In genomic region chr15:64092864-64093626, GRCh38 we compare ENCODE assay signal across 1 cellular context.
TF ChIP-seq lines count a peak whose summit lies in the region.

No MANE protein-coding gene starts in this region.

TF ChIP-seq in HepG2, 621 proteins besides CTCF, POLR2A, EP300 and RAD21 (continued from another document and continues in another):
- TF ChIP-seq PHF5A (CRISPR knock-in tag; IDR thresholded peaks at IDR 0.05; ENCODE audit: low read depth, unreplicated experiment): no peak
- TF ChIP-seq, protein P1, sequence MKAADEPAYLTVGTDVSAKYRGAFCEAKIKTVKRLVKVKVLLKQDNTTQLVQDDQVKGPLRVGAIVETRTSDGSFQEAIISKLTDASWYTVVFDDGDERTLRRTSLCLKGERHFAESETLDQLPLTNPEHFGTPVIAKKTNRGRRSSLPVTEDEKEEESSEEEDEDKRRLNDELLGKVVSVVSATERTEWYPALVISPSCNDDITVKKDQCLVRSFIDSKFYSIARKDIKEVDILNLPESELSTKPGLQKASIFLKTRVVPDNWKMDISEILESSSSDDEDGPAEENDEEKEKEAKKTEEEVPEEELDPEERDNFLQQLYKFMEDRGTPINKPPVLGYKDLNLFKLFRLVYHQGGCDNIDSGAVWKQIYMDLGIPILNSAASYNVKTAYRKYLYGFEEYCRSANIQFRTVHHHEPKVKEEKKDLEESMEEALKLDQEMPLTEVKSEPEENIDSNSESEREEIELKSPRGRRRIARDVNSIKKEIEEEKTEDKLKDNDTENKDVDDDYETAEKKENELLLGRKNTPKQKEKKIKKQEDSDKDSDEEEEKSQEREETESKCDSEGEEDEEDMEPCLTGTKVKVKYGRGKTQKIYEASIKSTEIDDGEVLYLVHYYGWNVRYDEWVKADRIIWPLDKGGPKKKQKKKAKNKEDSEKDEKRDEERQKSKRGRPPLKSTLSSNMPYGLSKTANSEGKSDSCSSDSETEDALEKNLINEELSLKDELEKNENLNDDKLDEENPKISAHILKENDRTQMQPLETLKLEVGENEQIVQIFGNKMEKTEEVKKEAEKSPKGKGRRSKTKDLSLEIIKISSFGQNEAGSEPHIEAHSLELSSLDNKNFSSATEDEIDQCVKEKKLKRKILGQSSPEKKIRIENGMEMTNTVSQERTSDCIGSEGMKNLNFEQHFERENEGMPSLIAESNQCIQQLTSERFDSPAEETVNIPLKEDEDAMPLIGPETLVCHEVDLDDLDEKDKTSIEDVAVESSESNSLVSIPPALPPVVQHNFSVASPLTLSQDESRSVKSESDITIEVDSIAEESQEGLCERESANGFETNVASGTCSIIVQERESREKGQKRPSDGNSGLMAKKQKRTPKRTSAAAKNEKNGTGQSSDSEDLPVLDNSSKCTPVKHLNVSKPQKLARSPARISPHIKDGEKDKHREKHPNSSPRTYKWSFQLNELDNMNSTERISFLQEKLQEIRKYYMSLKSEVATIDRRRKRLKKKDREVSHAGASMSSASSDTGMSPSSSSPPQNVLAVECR (CRISPR knock-in tag; IDR thresholded peaks at IDR 0.05; ENCODE audit: borderline replicate concordance): peak; percentile 49; the same call in 1 of the 2 replicates
- TF ChIP-seq EZH2 (conservative IDR thresholded peaks at IDR 0.05; ENCODE audit: low read depth, low read length): no peak
- no peak for TF ChIP-seq ZNF703 (CRISPR knock-in tag; IDR thresholded peaks at IDR 0.05; ENCODE audit: borderline replicate concordance)
- TF ChIP-seq TIGD3 (CRISPR knock-in tag; IDR thresholded peaks at IDR 0.05; ENCODE audit: borderline replicate concordance): no peak
- TF ChIP-seq ZSCAN31 (CRISPR knock-in tag; IDR thresholded peaks at IDR 0.05; ENCODE audit: low read depth): no peak; the same call in 1 of the 2 replicates
- TF ChIP-seq TCF7L2 (IDR thresholded peaks at IDR 0.05; ENCODE audit: low read depth, low read length): no peak
- no peak for TF ChIP-seq NKX3-1 (CRISPR knock-in tag; IDR thresholded peaks at IDR 0.05)
- TF ChIP-seq ZNF207 (IDR thresholded peaks at IDR 0.05; ENCODE audit: borderline replicate concordance): no peak
- TF ChIP-seq, protein P2, sequence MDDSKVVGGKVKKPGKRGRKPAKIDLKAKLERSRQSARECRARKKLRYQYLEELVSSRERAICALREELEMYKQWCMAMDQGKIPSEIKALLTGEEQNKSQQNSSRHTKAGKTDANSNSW (CRISPR knock-in tag; IDR thresholded peaks at IDR 0.05; ENCODE audit: borderline replicate concordance): no peak
- no peak for TF ChIP-seq SRSF4 (IDR thresholded peaks at IDR 0.05; ENCODE audit: low read depth, low read length, poor library complexity, severe bottlenecking)
- TF ChIP-seq ZNF713 (CRISPR knock-in tag; IDR thresholded peaks at IDR 0.05): no peak
- TF ChIP-seq ZMAT3 (CRISPR knock-in tag; conservative IDR thresholded peaks at IDR 0.05): no peak
- no peak for TF ChIP-seq POLR2AphosphoS5 (IDR thresholded peaks at IDR 0.05; ENCODE audit: low read depth, low read length)
- TF ChIP-seq ZNF275 (CRISPR knock-in tag; IDR thresholded peaks at IDR 0.05; ENCODE audit: borderline replicate concordance): no peak
- no peak for TF ChIP-seq RXRA (CRISPR knock-in tag; IDR thresholded peaks at IDR 0.05)
- no peak for TF ChIP-seq ZUFSP (CRISPR knock-in tag; IDR thresholded peaks at IDR 0.05; ENCODE audit: borderline replicate concordance)
- TF ChIP-seq ZNF33A (CRISPR knock-in tag; IDR thresholded peaks at IDR 0.05; ENCODE audit: borderline replicate concordance): no peak
- TF ChIP-seq, protein P3, sequence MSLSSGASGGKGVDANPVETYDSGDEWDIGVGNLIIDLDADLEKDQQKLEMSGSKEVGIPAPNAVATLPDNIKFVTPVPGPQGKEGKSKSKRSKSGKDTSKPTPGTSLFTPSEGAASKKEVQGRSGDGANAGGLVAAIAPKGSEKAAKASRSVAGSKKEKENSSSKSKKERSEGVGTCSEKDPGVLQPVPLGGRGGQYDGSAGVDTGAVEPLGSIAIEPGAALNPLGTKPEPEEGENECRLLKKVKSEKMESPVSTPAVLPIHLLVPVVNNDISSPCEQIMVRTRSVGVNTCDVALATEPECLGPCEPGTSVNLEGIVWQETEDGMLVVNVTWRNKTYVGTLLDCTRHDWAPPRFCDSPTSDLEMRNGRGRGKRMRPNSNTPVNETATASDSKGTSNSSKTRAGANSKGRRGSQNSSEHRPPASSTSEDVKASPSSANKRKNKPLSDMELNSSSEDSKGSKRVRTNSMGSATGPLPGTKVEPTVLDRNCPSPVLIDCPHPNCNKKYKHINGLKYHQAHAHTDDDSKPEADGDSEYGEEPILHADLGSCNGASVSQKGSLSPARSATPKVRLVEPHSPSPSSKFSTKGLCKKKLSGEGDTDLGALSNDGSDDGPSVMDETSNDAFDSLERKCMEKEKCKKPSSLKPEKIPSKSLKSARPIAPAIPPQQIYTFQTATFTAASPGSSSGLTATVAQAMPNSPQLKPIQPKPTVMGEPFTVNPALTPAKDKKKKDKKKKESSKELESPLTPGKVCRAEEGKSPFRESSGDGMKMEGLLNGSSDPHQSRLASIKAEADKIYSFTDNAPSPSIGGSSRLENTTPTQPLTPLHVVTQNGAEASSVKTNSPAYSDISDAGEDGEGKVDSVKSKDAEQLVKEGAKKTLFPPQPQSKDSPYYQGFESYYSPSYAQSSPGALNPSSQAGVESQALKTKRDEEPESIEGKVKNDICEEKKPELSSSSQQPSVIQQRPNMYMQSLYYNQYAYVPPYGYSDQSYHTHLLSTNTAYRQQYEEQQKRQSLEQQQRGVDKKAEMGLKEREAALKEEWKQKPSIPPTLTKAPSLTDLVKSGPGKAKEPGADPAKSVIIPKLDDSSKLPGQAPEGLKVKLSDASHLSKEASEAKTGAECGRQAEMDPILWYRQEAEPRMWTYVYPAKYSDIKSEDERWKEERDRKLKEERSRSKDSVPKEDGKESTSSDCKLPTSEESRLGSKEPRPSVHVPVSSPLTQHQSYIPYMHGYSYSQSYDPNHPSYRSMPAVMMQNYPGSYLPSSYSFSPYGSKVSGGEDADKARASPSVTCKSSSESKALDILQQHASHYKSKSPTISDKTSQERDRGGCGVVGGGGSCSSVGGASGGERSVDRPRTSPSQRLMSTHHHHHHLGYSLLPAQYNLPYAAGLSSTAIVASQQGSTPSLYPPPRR (CRISPR knock-in tag; IDR thresholded peaks at IDR 0.05; ENCODE audit: borderline replicate concordance): no peak
- TF ChIP-seq RFX3 (CRISPR knock-in tag; IDR thresholded peaks at IDR 0.05): no peak
- TF ChIP-seq ZKSCAN8 (CRISPR knock-in tag; IDR thresholded peaks at IDR 0.05; ENCODE audit: borderline replicate concordance): no peak
- TF ChIP-seq ZNF766 (CRISPR knock-in tag; IDR thresholded peaks at IDR 0.05; ENCODE audit: borderline replicate concordance): no peak
- no peak for TF ChIP-seq SMAD3 (CRISPR knock-in tag; IDR thresholded peaks at IDR 0.05)
- TF ChIP-seq WIZ (CRISPR knock-in tag; IDR thresholded peaks at IDR 0.05): no peak
- no peak for TF ChIP-seq ATF7-NPFF (CRISPR knock-in tag; IDR thresholded peaks at IDR 0.05; ENCODE audit: low read depth)
- TF ChIP-seq FOSL2 (CRISPR knock-in tag; IDR thresholded peaks at IDR 0.05): no peak
- TF ChIP-seq NR3C1 (CRISPR knock-in tag; IDR thresholded peaks at IDR 0.05): no peak
- no peak for TF ChIP-seq CHCHD3 (CRISPR knock-in tag; IDR thresholded peaks at IDR 0.05)
- no peak; the same call in 1 of the 2 replicates for TF ChIP-seq ZNF782 (CRISPR knock-in tag; IDR thresholded peaks at IDR 0.05; ENCODE audit: borderline replicate concordance)
- no peak for TF ChIP-seq NPAS2 (CRISPR knock-in tag; IDR thresholded peaks at IDR 0.05; ENCODE audit: borderline replicate concordance)
- TF ChIP-seq HDAC1 (CRISPR knock-in tag; IDR thresholded peaks at IDR 0.05): no peak
- TF ChIP-seq ZEB1 (IDR thresholded peaks at IDR 0.05; ENCODE audit: insufficient replicate concordance, low read depth): no peak
- TF ChIP-seq ZNF276 (CRISPR knock-in tag; IDR thresholded peaks at IDR 0.05; ENCODE audit: low read depth): no peak
- TF ChIP-seq ARID5B (CRISPR knock-in tag; IDR thresholded peaks at IDR 0.05): 0 out of 2 replicates have a peak, but pooled peaks have one; percentile 15
- TF ChIP-seq THAP7 (CRISPR knock-in tag; IDR thresholded peaks at IDR 0.05): 0 out of 2 replicates have a peak, but pooled peaks have one; percentile 19
- TF ChIP-seq ZNF652 (CRISPR knock-in tag; IDR thresholded peaks at IDR 0.05; ENCODE audit: borderline replicate concordance, low read depth): peak; percentile 59; the same call in 1 of the 2 replicates
- TF ChIP-seq BRD4 (CRISPR knock-in tag; IDR thresholded peaks at IDR 0.05): no peak
- TF ChIP-seq, protein P4, sequence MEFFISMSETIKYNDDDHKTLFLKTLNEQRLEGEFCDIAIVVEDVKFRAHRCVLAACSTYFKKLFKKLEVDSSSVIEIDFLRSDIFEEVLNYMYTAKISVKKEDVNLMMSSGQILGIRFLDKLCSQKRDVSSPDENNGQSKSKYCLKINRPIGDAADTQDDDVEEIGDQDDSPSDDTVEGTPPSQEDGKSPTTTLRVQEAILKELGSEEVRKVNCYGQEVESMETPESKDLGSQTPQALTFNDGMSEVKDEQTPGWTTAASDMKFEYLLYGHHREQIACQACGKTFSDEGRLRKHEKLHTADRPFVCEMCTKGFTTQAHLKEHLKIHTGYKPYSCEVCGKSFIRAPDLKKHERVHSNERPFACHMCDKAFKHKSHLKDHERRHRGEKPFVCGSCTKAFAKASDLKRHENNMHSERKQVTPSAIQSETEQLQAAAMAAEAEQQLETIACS (CRISPR knock-in tag; IDR thresholded peaks at IDR 0.05): no peak
- no peak for TF ChIP-seq ZNF670 (CRISPR knock-in tag; IDR thresholded peaks at IDR 0.05; ENCODE audit: borderline replicate concordance)
- no peak for TF ChIP-seq ZNF772 (CRISPR knock-in tag; IDR thresholded peaks at IDR 0.05)
